In genomic region chr1:201482755-201483154, GRCh38 we compare ENCODE assay signal across 8 cellular contexts. TPM values are rescaled to one million over a fixed set of nuclear protein-coding genes. Genes with fewer than 3 reads are reported as not detected.
DNase-seq lines count a peak whose midpoint lies in the region; ATAC-seq and TF ChIP-seq lines count a peak whose summit lies in the region.

No MANE protein-coding gene starts in this region.

- H3K27ac ChIP-seq in coronary artery (peak overlapping the region; percentile 40 to 86), PC-3 (ENCODE audit: low read length) (no peak overlapping the region)

- BruUV-seq in PC-3 (replicated peaks; lab: Mats Ljungman, UMichigan) = no TSS peak

- H3K4me2 ChIP-seq in PC-3 (ENCODE audit: low read length) = no peak overlapping the region

- DNase-seq in coronary artery (ENCODE audit: low spot score) (no peak), PC-3 (no peak)
- no peak for DNase-seq in activated CD4-positive, alpha-beta T cell treated with anti-CD3 and anti-CD28 coated beads for 36 hours
- no peak for DNase-seq in activated naive CD4-positive, alpha-beta T cell treated with anti-CD3 and anti-CD28 coated beads, Interleukin-2, amount 10 ng/mL, durations not matched to agents 7 days and 5 days
- DNase-seq in activated naive CD4-positive, alpha-beta T cell treated with anti-CD3 and anti-CD28 coated beads for 36 hours = no peak

- peak overlapping the region; percentile 38 for H3K27ac Mint-ChIP-seq in stimulated activated memory B cell treated with anti-CD40 and anti-IgM and Interleukin-4, amounts not matched to agents 10 μg/mL and 1 μg/mL and 100 μg/mL, for 72 hours
- no peak overlapping the region for H3K27ac Mint-ChIP-seq in activated CD4-positive, alpha-beta T cell treated with anti-CD3 and anti-CD28 coated beads for 36 hours
- H3K27ac Mint-ChIP-seq in activated naive CD4-positive, alpha-beta T cell treated with anti-CD3 and anti-CD28 coated beads, Interleukin-2, amount 10 ng/mL, durations not matched to agents 7 days and 5 days = no peak overlapping the region
- H3K27ac Mint-ChIP-seq in activated naive CD4-positive, alpha-beta T cell treated with anti-CD3 and anti-CD28 coated beads for 36 hours = no peak overlapping the region

- intact Hi-C loops in activated CD4-positive, alpha-beta T cell treated with anti-CD3 and anti-CD28 coated beads for 36 hours (cut with DNase I, micrococcal nuclease) = loop anchor here (1.0 kb wide), 3 partner anchors 25 to 222 kb away; partner anchors contain the start of gene CSRP1 (in 1 of the 2)
- intact Hi-C loops in activated naive CD4-positive, alpha-beta T cell treated with anti-CD3 and anti-CD28 coated beads for 36 hours (cut with micrococcal nuclease) = loop anchor here (1.0 kb wide), 3 partner anchors 25 to 77 kb away; partner anchors contain the start of gene CSRP1
- intact Hi-C loops in PC-3 (cut with micrococcal nuclease) = loop anchor here (1.0 to 5.0 kb wide), 2 partner anchors 31 to 230 kb away; no protein-coding TSS in a partner anchor

- H3K4me1 ChIP-seq in PC-3 (ENCODE audit: insufficient read depth, low read length) = peaks cover 16% of the 10 kb centered on the region; the same call in 1 of the 2 replicates

- POLR2A ChIA-PET in activated CD4-positive, alpha-beta T cell treated with anti-CD3 and anti-CD28 coated beads for 36 hours (lab: Charles Lee) = interaction anchor here (0.7 to 1.8 kb wide), 4 partner anchors 14 to 35 kb away, joined by 3 to 4 read pairs (median 3); partner anchors contain the start of gene PHLDA3
- POLR2A ChIA-PET in PC-3 (lab: Charles Lee; ENCODE audit: unreplicated experiment) = no interaction called here

- H3K36me3 Mint-ChIP-seq in stimulated activated memory B cell treated with anti-CD40 and anti-IgM and Interleukin-4, amounts not matched to agents 10 μg/mL and 1 μg/mL and 100 μg/mL, for 72 hours = peaks cover 7% of the 10 kb centered on the region
- no peaks in the 10 kb centered on the region for H3K36me3 Mint-ChIP-seq in activated CD4-positive, alpha-beta T cell treated with anti-CD3 and anti-CD28 coated beads for 36 hours (ENCODE audit: low read depth)
- peaks cover 12% of the 10 kb centered on the region for H3K36me3 Mint-ChIP-seq in activated naive CD4-positive, alpha-beta T cell treated with anti-CD3 and anti-CD28 coated beads, Interleukin-2, amount 10 ng/mL, durations not matched to agents 7 days and 5 days
- H3K36me3 Mint-ChIP-seq in activated naive CD4-positive, alpha-beta T cell treated with anti-CD3 and anti-CD28 coated beads for 36 hours (ENCODE audit: low read depth) = peaks cover 4% of the 10 kb centered on the region

- no peaks in the 10 kb centered on the region for H3K79me2 ChIP-seq in PC-3 (ENCODE audit: low read length)

- no peaks in the 10 kb centered on the region for H3K9me2 ChIP-seq in PC-3 (replicated peaks; ENCODE audit: low read length)

- no peak overlapping the region for H3K4me3 ChIP-seq in coronary artery
- no peak overlapping the region for H3K4me3 ChIP-seq in PC-3 (ENCODE audit: low read length)

- H3K27me3 ChIP-seq in PC-3 (ENCODE audit: low read length) = no peaks in the 10 kb centered on the region

- no peak overlapping the region for H3K9ac ChIP-seq in PC-3 (ENCODE audit: low read length)

- peaks cover 29% of the 10 kb centered on the region for H3K36me3 ChIP-seq in PC-3 (ENCODE audit: low read depth, low read length)

- H3K9me3 ChIP-seq in PC-3 (ENCODE audit: low read length) = no peaks in the 10 kb centered on the region

- no peaks in the 10 kb centered on the region for H3F3A ChIP-seq in PC-3 (ENCODE audit: low read length, unreplicated experiment)

- no peaks in the 10 kb centered on the region for H4K20me1 ChIP-seq in PC-3 (ENCODE audit: low read length)

- peak; percentile 40 for ATAC-seq in GM18868 (IDR thresholded peaks at IDR 0.05; ENCODE audit: unreplicated experiment)
- peak; percentile 23 for ATAC-seq in HG02798 (IDR thresholded peaks at IDR 0.05; ENCODE audit: poor library complexity, unreplicated experiment)
- ATAC-seq in stimulated activated memory B cell treated with anti-CD40 and anti-IgM and Interleukin-4, amounts not matched to agents 10 μg/mL and 1 μg/mL and 100 μg/mL, for 72 hours = peak; percentile 62
- no peak for ATAC-seq in activated CD4-positive, alpha-beta T cell treated with anti-CD3 and anti-CD28 coated beads for 36 hours
- ATAC-seq in PC-3 = no peak

- no peak for TF ChIP-seq CTCF in coronary artery (IDR thresholded peaks at IDR 0.05)
- TF ChIP-seq CTCF in PC-3 (conservative IDR thresholded peaks at IDR 0.05; ENCODE audit: low read depth, low read length) = no peak

- H3K4me1 Mint-ChIP-seq in stimulated activated memory B cell treated with anti-CD40 and anti-IgM and Interleukin-4, amounts not matched to agents 10 μg/mL and 1 μg/mL and 100 μg/mL, for 72 hours = peaks cover 37% of the 10 kb centered on the region
- H3K4me1 Mint-ChIP-seq in activated CD4-positive, alpha-beta T cell treated with anti-CD3 and anti-CD28 coated beads for 36 hours = peaks cover 19% of the 10 kb centered on the region
- H3K4me1 Mint-ChIP-seq in activated naive CD4-positive, alpha-beta T cell treated with anti-CD3 and anti-CD28 coated beads, Interleukin-2, amount 10 ng/mL, durations not matched to agents 7 days and 5 days = peaks cover 39% of the 10 kb centered on the region
- peaks cover 17% of the 10 kb centered on the region for H3K4me1 Mint-ChIP-seq in activated naive CD4-positive, alpha-beta T cell treated with anti-CD3 and anti-CD28 coated beads for 36 hours (ENCODE audit: low read depth)

- H3K4me3 Mint-ChIP-seq in stimulated activated memory B cell treated with anti-CD40 and anti-IgM and Interleukin-4, amounts not matched to agents 10 μg/mL and 1 μg/mL and 100 μg/mL, for 72 hours = no peak overlapping the region
- no peak overlapping the region for H3K4me3 Mint-ChIP-seq in activated CD4-positive, alpha-beta T cell treated with anti-CD3 and anti-CD28 coated beads for 36 hours
- H3K4me3 Mint-ChIP-seq in activated naive CD4-positive, alpha-beta T cell treated with anti-CD3 and anti-CD28 coated beads, Interleukin-2, amount 10 ng/mL, durations not matched to agents 7 days and 5 days = no peak overlapping the region
- H3K4me3 Mint-ChIP-seq in activated naive CD4-positive, alpha-beta T cell treated with anti-CD3 and anti-CD28 coated beads for 36 hours = no peak overlapping the region

- CTCF ChIA-PET in activated CD4-positive, alpha-beta T cell treated with anti-CD3 and anti-CD28 coated beads for 36 hours (lab: Charles Lee) = interaction anchor here (0.6 to 13.1 kb wide), 21 partner anchors 8 to 315 kb away, joined by 3 to 216 read pairs (median 5); partner anchors contain the start of gene CSRP1
- CTCF ChIA-PET in activated naive CD4-positive, alpha-beta T cell treated with anti-CD3 and anti-CD28 coated beads, Interleukin-2, amount 10 ng/mL, durations not matched to agents 7 days and 5 days (lab: Charles Lee) = interaction anchor here (1.7 to 15.0 kb wide), 12 partner anchors 8 to 221 kb away, joined by 4 to 349 read pairs (median 18); partner anchors contain the start of genes CSRP1 and PHLDA3
- CTCF ChIA-PET in activated naive CD4-positive, alpha-beta T cell treated with anti-CD3 and anti-CD28 coated beads for 36 hours (lab: Charles Lee) = interaction anchor here (1.0 to 10.5 kb wide), 11 partner anchors 9 to 72 kb away, joined by 3 to 287 read pairs (median 7); partner anchors contain the start of genes CSRP1 and PHLDA3
- CTCF ChIA-PET in PC-3 (lab: Charles Lee) = interaction anchor here (3.8 to 3.9 kb wide), 2 partner anchors 29 to 35 kb away, joined by 40 to 67 read pairs; no protein-coding TSS in a partner anchor

- H2AFZ ChIP-seq in PC-3 (ENCODE audit: low read length) = no peak overlapping the region

- no peaks in the 10 kb centered on the region for H3K9me3 Mint-ChIP-seq in stimulated activated memory B cell treated with anti-CD40 and anti-IgM and Interleukin-4, amounts not matched to agents 10 μg/mL and 1 μg/mL and 100 μg/mL, for 72 hours
- no peaks in the 10 kb centered on the region for H3K9me3 Mint-ChIP-seq in activated CD4-positive, alpha-beta T cell treated with anti-CD3 and anti-CD28 coated beads for 36 hours (ENCODE audit: low read depth)
- H3K9me3 Mint-ChIP-seq in activated naive CD4-positive, alpha-beta T cell treated with anti-CD3 and anti-CD28 coated beads, Interleukin-2, amount 10 ng/mL, durations not matched to agents 7 days and 5 days = no peaks in the 10 kb centered on the region
- no peaks in the 10 kb centered on the region for H3K9me3 Mint-ChIP-seq in activated naive CD4-positive, alpha-beta T cell treated with anti-CD3 and anti-CD28 coated beads for 36 hours

- H3K27me3 Mint-ChIP-seq in stimulated activated memory B cell treated with anti-CD40 and anti-IgM and Interleukin-4, amounts not matched to agents 10 μg/mL and 1 μg/mL and 100 μg/mL, for 72 hours = no peaks in the 10 kb centered on the region
- H3K27me3 Mint-ChIP-seq in activated CD4-positive, alpha-beta T cell treated with anti-CD3 and anti-CD28 coated beads for 36 hours = peaks cover 13% of the 10 kb centered on the region
- peaks cover 32% of the 10 kb centered on the region for H3K27me3 Mint-ChIP-seq in activated naive CD4-positive, alpha-beta T cell treated with anti-CD3 and anti-CD28 coated beads, Interleukin-2, amount 10 ng/mL, durations not matched to agents 7 days and 5 days
- peaks cover 16% of the 10 kb centered on the region for H3K27me3 Mint-ChIP-seq in activated naive CD4-positive, alpha-beta T cell treated with anti-CD3 and anti-CD28 coated beads for 36 hours (ENCODE audit: low read depth)

RNA-seq across cellular contexts. Expression of gene PHLDA3, which starts 13.8 kb away (rescaled TPM):
- 1 to 10 TPM; 2.2 to 3.5 TPM for total RNA-seq in activated CD4-positive, alpha-beta T cell treated with anti-CD3 and anti-CD28 coated beads for 36 hours
- total RNA-seq in activated naive CD4-positive, alpha-beta T cell treated with anti-CD3 and anti-CD28 coated beads for 36 hours = 10 to 100 TPM; 19.5 TPM
- 216 and 349 TPM in 2 replicates for total RNA-seq in PC-3 (2014; rRNA removed)

RNA-seq across cellular contexts. Expression of gene CSRP1, which starts 24.2 kb away (rescaled TPM):
- total RNA-seq in activated CD4-positive, alpha-beta T cell treated with anti-CD3 and anti-CD28 coated beads for 36 hours = 10 to 100 TPM; 49.2 to 50.7 TPM
- total RNA-seq in activated naive CD4-positive, alpha-beta T cell treated with anti-CD3 and anti-CD28 coated beads for 36 hours = 10 to 100 TPM; 35.7 to 36.6 TPM
- total RNA-seq in PC-3 (2014; rRNA removed) = 147 and 189 TPM in 2 replicates

RNA-seq across cellular contexts. Expression of gene NAV1, which starts 56.2 kb away (rescaled TPM):
- 1 to 10 TPM; 1.9 to 2.6 TPM for total RNA-seq in activated CD4-positive, alpha-beta T cell treated with anti-CD3 and anti-CD28 coated beads for 36 hours
- 1 to 10 TPM in 1 of 2 experiments, under 1 TPM in 1; 0.62 to 1.2 TPM for total RNA-seq in activated naive CD4-positive, alpha-beta T cell treated with anti-CD3 and anti-CD28 coated beads for 36 hours
- total RNA-seq in PC-3 (2014; rRNA removed) = 2.6 and 6.5 TPM in 2 replicates

Comparison
In these comparisons a context has a peak if more than half of its experiments do, and no peak if none do; other contexts are left out.
1. ATAC-seq: peak in GM18868 (single experiment), HG02798 (single experiment) and stimulated activated memory B cell treated with anti-CD40 and anti-IgM and Interleukin-4, amounts not matched to agents 10 μg/mL and 1 μg/mL and 100 μg/mL, for 72 hours (single experiment); none in activated CD4-positive, alpha-beta T cell treated with anti-CD3 and anti-CD28 coated beads for 36 hours (single experiment) and PC-3 (single experiment).
2. RNA of gene PHLDA3, which starts 13.8 kb away (total RNA-seq): 216 to 349 TPM in PC-3; 19.5 TPM in activated naive CD4-positive, alpha-beta T cell treated with anti-CD3 and anti-CD28 coated beads for 36 hours and 2.2 to 3.5 TPM in activated CD4-positive, alpha-beta T cell treated with anti-CD3 and anti-CD28 coated beads for 36 hours; every median in the first group is over 10 times any median in the second.